8 cellular contexts compared by ENCODE assay signal in the genomic region with DNA sequence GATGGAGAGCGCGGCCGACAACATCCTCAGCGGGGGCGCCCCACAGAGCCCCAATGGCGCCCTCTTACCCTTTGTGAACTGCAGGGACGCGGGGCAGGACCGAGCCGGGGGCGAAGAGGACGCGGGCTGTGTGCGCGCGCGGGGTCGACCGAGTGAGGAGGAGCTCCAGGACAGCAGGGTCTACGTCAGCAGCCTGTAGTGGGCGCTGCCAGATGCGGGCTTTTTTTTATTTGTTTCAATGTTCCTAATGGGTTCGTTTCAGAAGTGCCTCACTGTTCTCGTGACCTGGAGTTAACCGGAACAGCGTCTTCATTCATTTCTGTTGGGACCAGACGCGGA.
DNase-seq lines count a peak whose midpoint lies in the region; ATAC-seq, FAIRE-seq and TF ChIP-seq lines count a peak whose summit lies in the region.

No MANE protein-coding gene starts in this region.

- in situ Hi-C loops in GM13976 (cut with MboI; ENCODE audit: low sequenced_read_pairs, unreplicated experiment): no loop called here

- no peak for ATAC-seq in HG02571 (IDR thresholded peaks at IDR 0.05; ENCODE audit: unreplicated experiment)

- H3K27ac ChIP-seq in effector memory CD4-positive, alpha-beta T cell (ENCODE audit: insufficient read depth, low read length, poor library complexity, severe bottlenecking): peak overlapping the region; percentile 53

- no peaks in the 10 kb centered on the region for H3K9me3 ChIP-seq in effector memory CD4-positive, alpha-beta T cell (ENCODE audit: control insufficient read depth, low read length)

- peaks cover 68% of the 10 kb centered on the region for H3K36me3 Mint-ChIP-seq in osteocyte (ENCODE audit: unreplicated experiment)

- no peaks in the 10 kb centered on the region for H3K36me3 ChIP-seq in effector memory CD4-positive, alpha-beta T cell (ENCODE audit: control insufficient read depth, insufficient read depth, low read length)

- TF ChIP-seq CTCF in GM13976 (IDR thresholded peaks at IDR 0.05; ENCODE audit: borderline replicate concordance, control extremely low read depth, extremely low read depth, insufficient read depth, missing control alignments) (peak; percentile 8), osteocyte (IDR thresholded peaks at IDR 0.05) (no peak)

- H3K27me3 ChIP-seq in effector memory CD4-positive, alpha-beta T cell (replicated peaks; ENCODE audit: control insufficient read depth, insufficient read depth, low read length, poor library complexity, severe bottlenecking): no peaks in the 10 kb centered on the region

- H3K27ac Mint-ChIP-seq in osteocyte (ENCODE audit: unreplicated experiment): no peak overlapping the region

- peaks cover 7% of the 10 kb centered on the region for H3K4me1 ChIP-seq in effector memory CD4-positive, alpha-beta T cell (ENCODE audit: control insufficient read depth, insufficient read depth, low read length, poor library complexity, severe bottlenecking)

- FAIRE-seq in HTR-8/SVneo (lab: Jason Lieb, UNC): no peak

- DNase-seq in GM13976 (ENCODE audit: low spot score): no peak
- peak in 73 of 76 experiments; percentile 35 to 80 (median 63) for DNase-seq in HUDEP-2 (lab: John Stamatoyannopoulos, UW; ENCODE audit: unreplicated experiment in 76 of 76)
- peak; percentile 29 for DNase-seq in activated CD4-positive, alpha-beta T cell treated with anti-CD3 and anti-CD28 coated beads for 1 hour
- peak; percentile 24 to 36 (median 28) for DNase-seq in effector memory CD4-positive, alpha-beta T cell
- peak; percentile 82 for DNase-seq in osteocyte (ENCODE audit: extremely low spot score, unreplicated experiment)
- no peak for DNase-seq in HTR-8/SVneo (ENCODE audit: insufficient read length, low spot score)
- DNase-seq in H4 (ENCODE audit: low spot score): no peak

- no peaks in the 10 kb centered on the region for H3K27me3 Mint-ChIP-seq in osteocyte (ENCODE audit: unreplicated experiment)

- H3K9me3 Mint-ChIP-seq in osteocyte (ENCODE audit: unreplicated experiment): peaks cover 3% of the 10 kb centered on the region

- H3K4me3 Mint-ChIP-seq in osteocyte (ENCODE audit: unreplicated experiment): peak overlapping the region; percentile 35

- peaks cover 10% of the 10 kb centered on the region for H3K4me1 Mint-ChIP-seq in osteocyte (ENCODE audit: unreplicated experiment)

- peak overlapping the region; percentile 81 for H3K4me3 ChIP-seq in effector memory CD4-positive, alpha-beta T cell (ENCODE audit: insufficient read depth, low read depth, low read length, poor library complexity, severe bottlenecking)

Comparison
In these comparisons a context has a peak if more than half of its experiments do, and no peak if none do; other contexts are left out.
1. DNase-seq: peak in HUDEP-2 (73 of 76), activated CD4-positive, alpha-beta T cell treated with anti-CD3 and anti-CD28 coated beads for 1 hour (single experiment), effector memory CD4-positive, alpha-beta T cell (3 of 3) and osteocyte (single experiment); none in GM13976 (single experiment), HTR-8/SVneo (single experiment) and H4 (single experiment).